ENCODE assay signal across 1 cellular context in genomic region chr9:121305269-121305994, GRCh38.
TF ChIP-seq lines count a peak whose summit lies in the region.

No MANE protein-coding gene starts in this region.

TF ChIP-seq in K562, 482 proteins besides CTCF, POLR2A, EP300 and RAD21 (continued from another document):
- TF ChIP-seq RCOR1 (IDR thresholded peaks at IDR 0.05; ENCODE audit: borderline replicate concordance in 1 of 2, low read depth in 2 of 2, low read length in 2 of 2) (0 out of 4 replicates have a peak, but pooled peaks of 1 of the 2 experiments have one; percentile 29), RBM25 (IDR thresholded peaks at IDR 0.05; ENCODE audit: low read depth, low read length, severe bottlenecking) (peak; percentile 96), RUNX1 (IDR thresholded peaks at IDR 0.05; ENCODE audit: low read depth) (no peak), PYGO2 (tag; IDR thresholded peaks at IDR 0.05) (no peak), FOXP1 (CRISPR knock-in tag; IDR thresholded peaks at IDR 0.05) (no peak), SMARCA5 (IDR thresholded peaks at IDR 0.05) (0 out of 2 replicates have a peak, but pooled peaks have one; percentile 86), KDM1A (IDR thresholded peaks at IDR 0.05) (peak; percentile 53 to 68; a peak in 2 of 4 replicates), HDAC2 (IDR thresholded peaks at IDR 0.05) (peak; percentile 56; the same call in 1 of the 2 replicates), RBFOX2 (IDR thresholded peaks at IDR 0.05; ENCODE audit: low read depth, low read length) (no peak), CHD4 (IDR thresholded peaks at IDR 0.05; ENCODE audit: insufficient read depth, insufficient replicate concordance, low read depth, low read length, poor library complexity, severe bottlenecking) (peak; percentile 78), BRD9 (IDR thresholded peaks at IDR 0.05; ENCODE audit: low read depth, partially characterized antibody) (peak; percentile 95), BCOR (IDR thresholded peaks at IDR 0.05) (peak; percentile 90), FOXK1 (CRISPR knock-in tag; IDR thresholded peaks at IDR 0.05; ENCODE audit: borderline replicate concordance) (no peak), ADNP (tag; IDR thresholded peaks at IDR 0.05) (peak; percentile 68; the same call in 1 of the 2 replicates), SRSF3 (IDR thresholded peaks at IDR 0.05; ENCODE audit: insufficient read depth, low read length) (no peak), ZFP36 (IDR thresholded peaks at IDR 0.05; ENCODE audit: low read depth, low read length, partially characterized antibody) (peak; percentile 81)
